11 cellular contexts compared by ENCODE assay signal in genomic region chr17:5854871-5855554, GRCh38.
DNase-seq lines count a peak whose midpoint lies in the region; FAIRE-seq and TF ChIP-seq lines count a peak whose summit lies in the region.
"Had no signal": no experiment of that assay in that cellular context is flagged by ENCODE, and none has a peak within 500 bp of the region (broad histone marks: within the 10 kb centered on the region; RNA-seq: fewer than 3 reads in every experiment).

No MANE protein-coding gene starts in this region.

- H2BK5ac ChIP-seq in H9 (ENCODE audit: insufficient read length, low read length), result no peak overlapping the region
- no peak overlapping the region for H2BK5ac ChIP-seq in H1 (ENCODE audit: low read depth, low read length)

- H3K56ac ChIP-seq in H9 (ENCODE audit: insufficient read length, low read depth, low read length), result no peak overlapping the region
- no peak overlapping the region for H3K56ac ChIP-seq in H1 (replicated peaks; ENCODE audit: insufficient read length, low read depth, low read length)

- no peak overlapping the region for H2BK12ac ChIP-seq in H9 (ENCODE audit: insufficient read length, low read depth, low read length)
- H2BK12ac ChIP-seq in H1 (ENCODE audit: low read depth, low read length), result no peak overlapping the region

- TF ChIP-seq POLR2A in H1 (IDR thresholded peaks at IDR 0.05; ENCODE audit: control extremely low read depth in 1 of 2, low read depth in 2 of 2, low read length in 2 of 2), result no peak

- H3K4me1 ChIP-seq in H9 (ENCODE audit: insufficient read depth, low read length) (no peaks in the 10 kb centered on the region), H1 (replicated peaks in 1 of 4; ENCODE audit: control insufficient read depth in 3 of 4, insufficient read depth in 4 of 4, low read length in 3 of 4) (no peaks in the 10 kb centered on the region)

- H3K23me2 ChIP-seq in H9 (ENCODE audit: insufficient read length, low read depth, low read length, poor library complexity, severe bottlenecking) (no peaks in the 10 kb centered on the region), H1 (ENCODE audit: low read depth, low read length) (no peaks in the 10 kb centered on the region)

- 100% methylated on average over 1 of the region's 7 CpGs for WGBS in H9 (ENCODE audit: extremely low coverage, insufficient read length, low lambda C conversion rate)
- 91 to 100% methylated on average over 1 to 7 of the region's 7 CpGs for WGBS in H1 (ENCODE audit: extremely low coverage in 1 of 2, insufficient coverage in 1 of 2, insufficient read length in 1 of 2, insufficient replicate concordance in 2 of 2, low coverage in 1 of 2, low lambda C conversion rate in 2 of 2, missing lambda C conversion rate in 1 of 2), 2 experiments

- H3K4me2 ChIP-seq in H9 (ENCODE audit: insufficient read depth, insufficient read length, low read length) (no peak overlapping the region), H1 (ENCODE audit: insufficient read depth in 1 of 2, low read depth in 2 of 2, low read length in 2 of 2) (no peak overlapping the region)
- H3K4me2 ChIP-seq: BLaER1 treated with 17β-estradiol and CSF1 and Interleukin-3, amounts not matched to agents 10 nM and 100 nM had no signal

- H2BK120ac ChIP-seq in H9 (ENCODE audit: low read depth, low read length, poor library complexity, severe bottlenecking) (no peak overlapping the region), H1 (replicated peaks; ENCODE audit: low read depth, low read length) (no peak overlapping the region)

- H3K23ac ChIP-seq in H9 (ENCODE audit: insufficient read length, low read depth, low read length) (no peak overlapping the region), H1 (ENCODE audit: insufficient read length) (no peak overlapping the region)

- DNase-seq in H9 (peak; percentile 4), NCI-H146 (lab: John Stamatoyannopoulos, UW) (peak; percentile 52), H1 (ENCODE audit: low read depth in 1 of 2, low spot score in 2 of 2) (no peak), nephron progenitor cell (no peak), GM10266 (ENCODE audit: extremely low spot score) (no peak)
- no peak for DNase-seq in activated CD4-positive, alpha-beta T cell treated with anti-CD3 and anti-CD28 coated beads for 1 hour
- DNase-seq: CD4-positive, CD25-positive, alpha-beta regulatory T cell; DMS53; GF-D8 had no signal

- FAIRE-seq in H1 (lab: Jason Lieb, UNC), result no peak
- FAIRE-seq: HTR-8/SVneo had no signal

- no peak overlapping the region for H3K9ac ChIP-seq in H9 (ENCODE audit: extremely low read depth, insufficient read length, low read length)
- no peak overlapping the region for H3K9ac ChIP-seq in H1 (replicated peaks in 1 of 4; ENCODE audit: extremely low read depth in 1 of 4, low read depth in 3 of 4, low read length in 3 of 4)
- H3K9ac ChIP-seq: BLaER1 treated with 17β-estradiol and CSF1 and Interleukin-3, amounts not matched to agents 10 nM and 100 nM had no signal

- TF ChIP-seq RAD21 in H1 (IDR thresholded peaks at IDR 0.05 in 1 of 2, conservative IDR thresholded peaks at IDR 0.05 in 1 of 2; ENCODE audit: low read depth in 2 of 2, low read length in 2 of 2), result no peak

- no peak overlapping the region for H2BK20ac ChIP-seq in H9 (ENCODE audit: low read depth, low read length, poor library complexity, severe bottlenecking)
- H2BK20ac ChIP-seq in H1 (ENCODE audit: low read length), result no peak overlapping the region

- H3K4ac ChIP-seq in H9 (ENCODE audit: low read depth, low read length), result no peak overlapping the region
- H3K4ac ChIP-seq in H1 (replicated peaks; ENCODE audit: insufficient read length, low read depth, low read length), result no peak overlapping the region

- no peak for TF ChIP-seq CTCF in H9 (conservative IDR thresholded peaks at IDR 0.05)
- no peak for TF ChIP-seq CTCF in H1 (IDR thresholded peaks at IDR 0.05; ENCODE audit: control extremely low read depth in 1 of 3, insufficient read depth in 1 of 3, low read depth in 1 of 3, low read length in 3 of 3)
- no peak for TF ChIP-seq CTCF in nephron progenitor cell (IDR thresholded peaks at IDR 0.05)
- TF ChIP-seq CTCF in GM10266 (IDR thresholded peaks at IDR 0.05; ENCODE audit: control insufficient read depth, insufficient read depth, low read depth, missing control alignments), result no peak

- H3K36me3 Mint-ChIP-seq in H9 (ENCODE audit: insufficient read depth in 1 of 3, low read depth in 3 of 3) (no peaks in the 10 kb centered on the region), nephron progenitor cell (ENCODE audit: low read depth) (no peaks in the 10 kb centered on the region)
- H3K36me3 Mint-ChIP-seq: CD4-positive, CD25-positive, alpha-beta regulatory T cell had no signal

- no peaks in the 10 kb centered on the region for H3K27me3 Mint-ChIP-seq in H9 (ENCODE audit: low read depth)
- peaks cover 11% of the 10 kb centered on the region for H3K27me3 Mint-ChIP-seq in nephron progenitor cell (ENCODE audit: low read depth, poor library complexity)
- H3K27me3 Mint-ChIP-seq: CD4-positive, CD25-positive, alpha-beta regulatory T cell had no signal

- CTCF ChIA-PET in H1 (lab: Charles Lee; ENCODE audit: partially characterized antibody), result no interaction called here

- H4K8ac ChIP-seq in H9 (replicated peaks; ENCODE audit: insufficient read length, low read depth, low read length) (no peak overlapping the region), H1 (ENCODE audit: extremely low read depth, insufficient read depth, low read length) (no peak overlapping the region)

- H2AK5ac ChIP-seq in H9 (ENCODE audit: insufficient read length, low read length), result no peak overlapping the region
- 0 out of 2 replicates have a peak overlapping the region, but pooled peaks have one; percentile 39 for H2AK5ac ChIP-seq in H1 (ENCODE audit: low read depth, low read length)

- no peak overlapping the region for H2BK15ac ChIP-seq in H9 (ENCODE audit: low read depth, low read length)
- no peak overlapping the region for H2BK15ac ChIP-seq in H1 (ENCODE audit: low read length)

- H4K91ac ChIP-seq in H9 (ENCODE audit: insufficient read length, low read depth, low read length) (no peak overlapping the region), H1 (replicated peaks; ENCODE audit: insufficient read length, low read length) (no peak overlapping the region)

- H3K4me3 Mint-ChIP-seq in H9, result no peak overlapping the region
- no peak overlapping the region for H3K4me3 Mint-ChIP-seq in nephron progenitor cell

- H4K5ac ChIP-seq in H9 (ENCODE audit: insufficient read length, low read depth, low read length), result no peak overlapping the region
- H4K5ac ChIP-seq in H1 (ENCODE audit: insufficient read length, low read depth, low read length), result no peak overlapping the region

- no peaks in the 10 kb centered on the region for H3K36me3 ChIP-seq in H1 (ENCODE audit: control insufficient read depth in 2 of 4, insufficient read depth in 4 of 4, low read length in 3 of 4)
- H3K36me3 ChIP-seq: BLaER1 treated with 17β-estradiol and CSF1 and Interleukin-3, amounts not matched to agents 10 nM and 100 nM had no signal

- no peak overlapping the region for H3K27ac Mint-ChIP-seq in H9
- peak overlapping the region; percentile 79 for H3K27ac Mint-ChIP-seq in nephron progenitor cell
- H3K27ac Mint-ChIP-seq: CD4-positive, CD25-positive, alpha-beta regulatory T cell had no signal

- no peak overlapping the region for H3K4me3 ChIP-seq in H1 (ENCODE audit: extremely low read depth in 1 of 4, insufficient read depth in 2 of 4, low read depth in 3 of 4, low read length in 4 of 4)
- H3K4me3 ChIP-seq: BLaER1 treated with 17β-estradiol and CSF1 and Interleukin-3, amounts not matched to agents 10 nM and 100 nM had no signal

- H3K18ac ChIP-seq in H9 (ENCODE audit: insufficient read length, low read depth, low read length) (no peak overlapping the region), H1 (ENCODE audit: extremely low read depth, low read length) (no peak overlapping the region)

- H3K9me3 Mint-ChIP-seq in H9 (no peaks in the 10 kb centered on the region), nephron progenitor cell (peaks cover 5% of the 10 kb centered on the region)

- no peaks in the 10 kb centered on the region for H3K27me3 ChIP-seq in H9 (ENCODE audit: insufficient read depth, low read length)
- no peaks in the 10 kb centered on the region; a peak in 1 of 7 replicates for H3K27me3 ChIP-seq in H1 (replicated peaks in 1 of 4; ENCODE audit: control insufficient read depth in 3 of 4, extremely low read depth in 1 of 4, insufficient read depth in 3 of 4, low read length in 3 of 4)
- H3K27me3 ChIP-seq: BLaER1 treated with 17β-estradiol and CSF1 and Interleukin-3, amounts not matched to agents 10 nM and 100 nM had no signal

- H4K20me1 ChIP-seq in H9 (ENCODE audit: control insufficient read depth, insufficient read depth, insufficient read length) (no peaks in the 10 kb centered on the region), H1 (replicated peaks in 1 of 2; ENCODE audit: control insufficient read depth in 1 of 2, insufficient read depth in 2 of 2, low read length in 2 of 2) (no peaks in the 10 kb centered on the region)
- H4K20me1 ChIP-seq: BLaER1 treated with 17β-estradiol and CSF1 and Interleukin-3, amounts not matched to agents 10 nM and 100 nM had no signal

- no peak for TF ChIP-seq EP300 in H1 (IDR thresholded peaks at IDR 0.05; ENCODE audit: borderline replicate concordance in 1 of 2, low read depth in 2 of 2, low read length in 2 of 2)

- H3K27ac ChIP-seq in H9 (ENCODE audit: insufficient read length, low read depth, low read length), result no peak overlapping the region
- no peak overlapping the region for H3K27ac ChIP-seq in H1 (ENCODE audit: low read depth, low read length)
- H3K27ac ChIP-seq: BLaER1 treated with 17β-estradiol and CSF1 and Interleukin-3, amounts not matched to agents 10 nM and 100 nM had no signal

- H3T11ph ChIP-seq in H9 (ENCODE audit: low read length), result no peak overlapping the region

- H3K14ac ChIP-seq in H9 (ENCODE audit: insufficient read depth, low read length) (no peak overlapping the region), H1 (ENCODE audit: insufficient read length) (no peak overlapping the region)

- H3K9me3 ChIP-seq in H9 (ENCODE audit: control insufficient read depth, low read depth, low read length), result no peaks in the 10 kb centered on the region
- no peaks in the 10 kb centered on the region for H3K9me3 ChIP-seq in H1 (ENCODE audit: insufficient read depth in 2 of 2, low read depth in 1 of 2, low read length in 1 of 2)
- H3K9me3 ChIP-seq: BLaER1 treated with 17β-estradiol and CSF1 and Interleukin-3, amounts not matched to agents 10 nM and 100 nM had no signal

- H3K79me1 ChIP-seq in H9 (ENCODE audit: insufficient read depth, low read depth, low read length, poor library complexity, severe bottlenecking) (no peaks in the 10 kb centered on the region), H1 (ENCODE audit: low read depth, low read length) (no peaks in the 10 kb centered on the region)

- H3K79me2 ChIP-seq in H9 (ENCODE audit: insufficient read depth, low read length) (no peaks in the 10 kb centered on the region), H1 (ENCODE audit: control insufficient read depth in 1 of 2, insufficient read depth in 2 of 2, low read length in 2 of 2) (no peaks in the 10 kb centered on the region)

- POLR2A ChIA-PET in H1 (lab: Charles Lee; ENCODE audit: partially characterized antibody), result interaction anchor here (0.6 kb wide), 1 partner anchor 76 kb away, joined by 3 read pairs; no protein-coding TSS in a partner anchor

- H2AFZ ChIP-seq in H9 (ENCODE audit: low read length), result no peak overlapping the region
- no peak overlapping the region for H2AFZ ChIP-seq in H1 (ENCODE audit: low read length)

- H3K4me1 Mint-ChIP-seq in H9 (no peaks in the 10 kb centered on the region), nephron progenitor cell (peaks cover 5% of the 10 kb centered on the region)
- H3K4me1 Mint-ChIP-seq: CD4-positive, CD25-positive, alpha-beta regulatory T cell had no signal

Comparison
In these comparisons a context has a peak if more than half of its experiments do, and no peak if none do; other contexts are left out.
1. DNase-seq: peak in H9 (single experiment) and NCI-H146 (single experiment); none in H1 (0 of 2), nephron progenitor cell (single experiment), activated CD4-positive, alpha-beta T cell treated with anti-CD3 and anti-CD28 coated beads for 1 hour (single experiment) and GM10266 (single experiment).